Comparison of ENCODE assay signal across 14 cellular contexts in genomic region chr6:3911130-3911529, GRCh38.
DNase-seq lines count a peak whose midpoint lies in the region; ATAC-seq, FAIRE-seq and TF ChIP-seq lines count a peak whose summit lies in the region.
"Had no signal": no experiment of that assay in that cellular context is flagged by ENCODE, and none has a peak within 500 bp of the region (broad histone marks: within the 10 kb centered on the region; RNA-seq: fewer than 3 reads in every experiment).

No MANE protein-coding gene starts in this region.

- RAD21 ChIA-PET in HCT116 (lab: Charles Lee; ENCODE audit: low non-redundant PET in 1 of 2, low total read pairs in 2 of 2, uncharacterized antibody in 2 of 2, unreplicated experiment in 2 of 2): no interaction called here

- H3K27ac Mint-ChIP-seq in astrocyte (ENCODE audit: unreplicated experiment): peak overlapping the region; percentile 89

- H3K9ac ChIP-seq in HCT116 (ENCODE audit: low read length) (no peak overlapping the region), astrocyte (ENCODE audit: low read length) (peak overlapping the region; percentile 75), HepG2 (ENCODE audit: insufficient read depth, low read depth, low read length) (peak overlapping the region; percentile 69)

- H3K79me2 ChIP-seq in HCT116 (ENCODE audit: insufficient read depth, low read length) (no peaks in the 10 kb centered on the region), astrocyte (ENCODE audit: insufficient read depth, low read length) (peaks cover 19% of the 10 kb centered on the region), HepG2 (ENCODE audit: insufficient read depth, low read length) (peaks cover 13% of the 10 kb centered on the region)

- H3K36me3 Mint-ChIP-seq in astrocyte (ENCODE audit: low read depth, unreplicated experiment): no peaks in the 10 kb centered on the region

- no peaks in the 10 kb centered on the region; the same call in 1 of the 2 replicates for H3K27me3 ChIP-seq in HCT116 (ENCODE audit: insufficient read depth, low read length)
- H3K27me3 ChIP-seq in astrocyte (ENCODE audit: insufficient read depth, low read length): no peaks in the 10 kb centered on the region
- H3K27me3 ChIP-seq in HepG2 (ENCODE audit: control insufficient read depth in 1 of 2, insufficient read depth in 2 of 2, low read length in 2 of 2): no peaks in the 10 kb centered on the region

- CTCF ChIA-PET in HCT116 (lab: Charles Lee): interaction anchor here (0.6 kb wide), 1 partner anchor 67 kb away, joined by 3 read pairs; no protein-coding TSS in a partner anchor
- CTCF ChIA-PET in HepG2 (lab: Yijun Ruan, JAX; ENCODE audit: low intra/inter-chr PET ratio, low total read pairs): no interaction called here

- H3K4me1 Mint-ChIP-seq in astrocyte (ENCODE audit: low read depth, unreplicated experiment): peaks cover 62% of the 10 kb centered on the region

- no peak for FAIRE-seq in astrocyte (lab: Jason Lieb, UNC)
- FAIRE-seq in HepG2 (lab: Jason Lieb, UNC): no peak

- no TSS peak for BruUV-seq in HCT116 (replicated peaks; lab: Mats Ljungman, UMichigan)
- no TSS peak for BruUV-seq in HepG2 (replicated peaks; lab: Mats Ljungman, UMichigan)

- no peaks in the 10 kb centered on the region for H4K20me1 ChIP-seq in HCT116 (ENCODE audit: insufficient read depth)
- H4K20me1 ChIP-seq in astrocyte (ENCODE audit: insufficient read depth, low read length): no peaks in the 10 kb centered on the region
- H4K20me1 ChIP-seq in HepG2 (ENCODE audit: insufficient read depth, low read length): no peaks in the 10 kb centered on the region

- peak overlapping the region; percentile 62 for H3K4me2 ChIP-seq in HCT116 (ENCODE audit: low read length)
- H3K4me2 ChIP-seq in astrocyte (ENCODE audit: low read length): peak overlapping the region; percentile 86
- peak overlapping the region; percentile 69 for H3K4me2 ChIP-seq in HepG2 (ENCODE audit: low read depth, low read length)

- no peaks in the 10 kb centered on the region for H3K36me3 ChIP-seq in HCT116 (ENCODE audit: control insufficient read depth in 1 of 2, insufficient read depth in 2 of 2, low read length in 2 of 2)
- H3K36me3 ChIP-seq in astrocyte (ENCODE audit: insufficient read depth, low read length): no peaks in the 10 kb centered on the region
- no peaks in the 10 kb centered on the region for H3K36me3 ChIP-seq in HepG2 (replicated peaks in 1 of 2; ENCODE audit: control insufficient read depth in 1 of 2, insufficient read depth in 2 of 2, low read length in 2 of 2)

- no peak overlapping the region for H2AFZ ChIP-seq in HCT116 (ENCODE audit: low read depth, low read length, poor library complexity, severe bottlenecking)
- H2AFZ ChIP-seq in astrocyte (ENCODE audit: low read depth, low read length): peak overlapping the region; percentile 28
- peak overlapping the region; percentile 29 for H2AFZ ChIP-seq in HepG2 (ENCODE audit: low read length)

- TF ChIP-seq CTCF in HCT116 (IDR thresholded peaks at IDR 0.05 in 2 of 3, conservative IDR thresholded peaks at IDR 0.05 in 1 of 3; ENCODE audit: borderline replicate concordance in 1 of 3, insufficient read depth in 1 of 3, low read depth in 2 of 3, low read length in 2 of 3) (no peak), astrocyte (IDR thresholded peaks at IDR 0.05; ENCODE audit: insufficient read depth, low read depth, low read length) (no peak), HepG2 (CRISPR knock-in tag; IDR thresholded peaks at IDR 0.05) (no peak)

- H3K4me3 ChIP-seq in HCT116 (replicated peaks in 1 of 2; ENCODE audit: low read depth in 1 of 2, low read length in 2 of 2) (no peak overlapping the region), astrocyte (ENCODE audit: insufficient read depth, low read depth, low read length) (peak overlapping the region; percentile 47), HepG2 (replicated peaks in 1 of 3; ENCODE audit: insufficient read depth in 1 of 3, low read depth in 2 of 3, low read length in 3 of 3) (peak overlapping the region; percentile 1 to 34 (median 34); a peak in 3 of 6 replicates)

- WGBS in HepG2 (ENCODE audit: low lambda C conversion rate): 63% methylated on average over 1 of the region's 2 CpGs

- TF ChIP-seq EP300 in HepG2 (IDR thresholded peaks at IDR 0.05; ENCODE audit: low read depth in 2 of 2, low read length in 2 of 2) (no peak), HepG2 (CRISPR knock-in tag; IDR thresholded peaks at IDR 0.05; ENCODE audit: borderline replicate concordance) (no peak)

- TF ChIP-seq RAD21 in HCT116 (IDR thresholded peaks at IDR 0.05; ENCODE audit: low read depth) (no peak), HepG2 (CRISPR knock-in tag; IDR thresholded peaks at IDR 0.05) (no peak)

- H3K9me3 ChIP-seq in HCT116 (ENCODE audit: control insufficient read depth in 1 of 2, insufficient read depth in 1 of 2, low read depth in 1 of 2, low read length in 2 of 2): no peaks in the 10 kb centered on the region
- H3K9me3 ChIP-seq in astrocyte (ENCODE audit: insufficient read depth, low read depth, low read length): no peaks in the 10 kb centered on the region
- H3K9me3 ChIP-seq in HepG2 (ENCODE audit: low read length): peaks cover 2% of the 10 kb centered on the region; the same call in 1 of the 2 replicates

- POLR2A ChIA-PET in HCT116 (lab: Charles Lee) (no interaction called here), HepG2 (lab: Yijun Ruan, JAX) (interaction anchor here (0.8 to 4.5 kb wide), 11 partner anchors 8 to 508 kb away, joined by 3 to 49 read pairs (median 9); no protein-coding TSS in a partner anchor)

- H3K27me3 Mint-ChIP-seq in astrocyte (ENCODE audit: low read depth, unreplicated experiment): no peaks in the 10 kb centered on the region

- peaks cover 32 to 40% of the 10 kb centered on the region in 2 experiments for H3K4me1 ChIP-seq in HCT116 (ENCODE audit: control insufficient read depth in 1 of 2, insufficient read depth in 2 of 2, low read length in 2 of 2)
- peaks cover 51% of the 10 kb centered on the region for H3K4me1 ChIP-seq in astrocyte (ENCODE audit: insufficient read depth, low read length)
- H3K4me1 ChIP-seq in HepG2 (ENCODE audit: insufficient read depth, low read length): peaks cover 98% of the 10 kb centered on the region

- DNase-seq in HCT116 (ENCODE audit: low read depth, low spot score) (no peak), astrocyte (ENCODE audit: low read depth) (no peak), HepG2 (ENCODE audit: low spot score) (no peak), NCI-H1417 (lab: John Stamatoyannopoulos, UW) (no peak)
- DNase-seq in activated CD4-positive, alpha-beta T cell treated with anti-CD3 and anti-CD28 coated beads for 4 hours: no peak
- DNase-seq: activated CD8-positive, alpha-beta memory T cell treated with anti-CD3 and anti-CD28 coated beads for 24 hours; activated naive CD4-positive, alpha-beta T cell treated with Interleukin-2 at 50 U/mL for 16 hours; NCI-H1436; NCI-H510A treated with DMSO at 0.1 percent for 48 hours; RPMI8226 had no signal

- TF ChIP-seq POLR2A in HCT116 (IDR thresholded peaks at IDR 0.05; ENCODE audit: borderline replicate concordance, extremely low read depth, insufficient read depth, insufficient read length) (no peak), HepG2 (IDR thresholded peaks at IDR 0.05; ENCODE audit: insufficient read depth in 1 of 2, low read depth in 2 of 2, low read length in 2 of 2) (no peak)

- H3K27ac ChIP-seq in HCT116 (ENCODE audit: low read depth, low read length): no peak overlapping the region
- peak overlapping the region; percentile 94 for H3K27ac ChIP-seq in astrocyte (ENCODE audit: low read depth, low read length)
- peak overlapping the region; percentile 94 for H3K27ac ChIP-seq in HepG2 (ENCODE audit: extremely low read length, insufficient read depth, low read length)
- peak overlapping the region; percentile 21 for H3K27ac ChIP-seq in temporal lobe (ENCODE audit: low read depth, low read length)

- no peak for ATAC-seq in HCT116
- no peak for ATAC-seq in HepG2
- no peak for ATAC-seq in GM19452 (IDR thresholded peaks at IDR 0.05; ENCODE audit: unreplicated experiment)
- ATAC-seq: esophagus mucosa had no signal

- in situ Hi-C loops in HepG2 (cut with HindIII; ENCODE audit: extremely low pct_ligation_motif_present, low pct_unique_long_range_greater_than_20kb): no loop called here

- no peaks in the 10 kb centered on the region for H3K9me3 Mint-ChIP-seq in astrocyte (ENCODE audit: unreplicated experiment)
- H3K9me3 Mint-ChIP-seq: central memory CD8-positive, alpha-beta T cell had no signal

- intact Hi-C loops in HCT116 (cut with micrococcal nuclease): no loop called here
- intact Hi-C loops in HepG2 (cut with micrococcal nuclease; ENCODE audit: unreplicated experiment): no loop called here

- no peaks in the 10 kb centered on the region for H3K9me2 ChIP-seq in HCT116 (ENCODE audit: insufficient read depth)

- peak overlapping the region; percentile 72 for H3K4me3 Mint-ChIP-seq in astrocyte (ENCODE audit: unreplicated experiment)
- H3K4me3 Mint-ChIP-seq: central memory CD8-positive, alpha-beta T cell had no signal

TF ChIP-seq in HCT116, 20 proteins besides CTCF, POLR2A, EP300 and RAD21 (continues in another document):
- no peak for TF ChIP-seq SP1 (IDR thresholded peaks at IDR 0.05; ENCODE audit: low read depth)
- TF ChIP-seq EGR1 (IDR thresholded peaks at IDR 0.05; ENCODE audit: low read depth): no peak
- TF ChIP-seq ELF1 (IDR thresholded peaks at IDR 0.05; ENCODE audit: borderline replicate concordance, low read depth): no peak
- TF ChIP-seq CBX3 (IDR thresholded peaks at IDR 0.05; ENCODE audit: low read depth): no peak
- TF ChIP-seq CEBPB (IDR thresholded peaks at IDR 0.05; ENCODE audit: low read depth): no peak
- no peak for TF ChIP-seq JUND (IDR thresholded peaks at IDR 0.05)
- no peak for TF ChIP-seq YY1 (IDR thresholded peaks at IDR 0.05; ENCODE audit: extremely low read depth, insufficient replicate concordance, low read depth, low read length)
- no peak for TF ChIP-seq SIN3A (IDR thresholded peaks at IDR 0.05; ENCODE audit: low read depth)
- no peak for TF ChIP-seq EZH2 (IDR thresholded peaks at IDR 0.05)
- no peak for TF ChIP-seq POLR2AphosphoS5 (IDR thresholded peaks at IDR 0.05; ENCODE audit: low read depth, low read length)
- TF ChIP-seq SRF (IDR thresholded peaks at IDR 0.05; ENCODE audit: low read depth): no peak

TF ChIP-seq in HepG2, 621 proteins besides CTCF, POLR2A, EP300 and RAD21 (continues in another document):
- TF ChIP-seq ZC3H4 (CRISPR knock-in tag; IDR thresholded peaks at IDR 0.05; ENCODE audit: borderline replicate concordance) (peak; percentile 81; the same call in 1 of the 2 replicates), ZNF598 (CRISPR knock-in tag; IDR thresholded peaks at IDR 0.05; ENCODE audit: borderline replicate concordance) (0 out of 2 replicates have a peak, but pooled peaks have one; percentile 41), ZFY (CRISPR knock-in tag; IDR thresholded peaks at IDR 0.05) (no peak), DMAP1 (CRISPR knock-in tag; IDR thresholded peaks at IDR 0.05) (0 out of 2 replicates have a peak, but pooled peaks have one; percentile 0)

Comparison
In these comparisons a context has a peak if more than half of its experiments do, and no peak if none do; other contexts are left out.
1. H3K4me3 ChIP-seq: peak in astrocyte (single experiment) and HepG2 (3 of 3); none in HCT116 (0 of 2).
2. Peak in every context shown above with its lines, with median percentiles within 50 percentile points of each other: H3K4me2 ChIP-seq.